ENCODE assay signal across 8 cellular contexts in genomic region chr5:79235578-79236363, GRCh38. TPM values are rescaled to one million over a fixed set of nuclear protein-coding genes. Genes with fewer than 3 reads are reported as not detected.
DNase-seq lines count a peak whose midpoint lies in the region; ATAC-seq and TF ChIP-seq lines count a peak whose summit lies in the region.

A gene with protein sequence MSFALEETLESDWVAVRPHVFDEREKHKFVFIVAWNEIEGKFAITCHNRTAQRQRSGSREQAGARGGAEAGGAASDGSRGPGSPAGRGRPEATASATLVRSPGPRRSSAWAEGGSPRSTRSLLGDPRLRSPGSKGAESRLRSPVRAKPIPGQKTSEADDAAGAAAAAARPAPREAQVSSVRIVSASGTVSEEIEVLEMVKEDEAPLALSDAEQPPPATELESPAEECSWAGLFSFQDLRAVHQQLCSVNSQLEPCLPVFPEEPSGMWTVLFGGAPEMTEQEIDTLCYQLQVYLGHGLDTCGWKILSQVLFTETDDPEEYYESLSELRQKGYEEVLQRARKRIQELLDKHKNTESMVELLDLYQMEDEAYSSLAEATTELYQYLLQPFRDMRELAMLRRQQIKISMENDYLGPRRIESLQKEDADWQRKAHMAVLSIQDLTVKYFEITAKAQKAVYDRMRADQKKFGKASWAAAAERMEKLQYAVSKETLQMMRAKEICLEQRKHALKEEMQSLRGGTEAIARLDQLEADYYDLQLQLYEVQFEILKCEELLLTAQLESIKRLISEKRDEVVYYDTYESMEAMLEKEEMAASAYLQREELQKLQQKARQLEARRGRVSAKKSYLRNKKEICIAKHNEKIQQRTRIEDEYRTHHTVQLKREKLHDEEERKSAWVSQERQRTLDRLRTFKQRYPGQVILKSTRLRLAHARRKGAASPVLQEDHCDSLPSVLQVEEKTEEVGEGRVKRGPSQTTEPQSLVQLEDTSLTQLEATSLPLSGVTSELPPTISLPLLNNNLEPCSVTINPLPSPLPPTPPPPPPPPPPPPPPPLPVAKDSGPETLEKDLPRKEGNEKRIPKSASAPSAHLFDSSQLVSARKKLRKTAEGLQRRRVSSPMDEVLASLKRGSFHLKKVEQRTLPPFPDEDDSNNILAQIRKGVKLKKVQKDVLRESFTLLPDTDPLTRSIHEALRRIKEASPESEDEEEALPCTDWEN (plus strand): TSS chr5:79236131. CDS start chr5:79236651, 520 bp downstream.

- peak within 1 kb of the TSS; percentile 82 for H3K9ac ChIP-seq in mammary epithelial cell (ENCODE audit: insufficient read depth, low read length)

- H3K36me3 ChIP-seq in WERI-Rb-1: peaks cover 4% of the 10 kb centered on the region
- no peaks in the 10 kb centered on the region for H3K36me3 ChIP-seq in mammary epithelial cell (ENCODE audit: insufficient read depth, low read length)

- H3K4me3 ChIP-seq in WERI-Rb-1 (ENCODE audit: low read depth, low read length): peak within 1 kb of the TSS; percentile 78
- peak within 1 kb of the TSS; percentile 68 to 90 (median 87) for H3K4me3 ChIP-seq in mammary epithelial cell (replicated peaks in 1 of 3; ENCODE audit: insufficient read depth in 1 of 3, low read depth in 2 of 3, low read length in 3 of 3)

- H3K9me3 Mint-ChIP-seq in immature natural killer cell: no peaks in the 10 kb centered on the region

- H3K27me3 Mint-ChIP-seq in immature natural killer cell (ENCODE audit: low read depth in 3 of 3): peaks cover 6 to 11% (median 7%) of the 10 kb centered on the region in 3 donors

- H3K4me1 Mint-ChIP-seq in immature natural killer cell: peaks cover 33 to 44% of the 10 kb centered on the region in 2 donors

- H3K4me2 ChIP-seq in mammary epithelial cell (ENCODE audit: insufficient read depth, low read depth, low read length): peak within 1 kb of the TSS; percentile 98

- no peaks in the 10 kb centered on the region for H3K4me1 ChIP-seq in mammary epithelial cell (ENCODE audit: insufficient read depth, low read length)

- CTCF ChIA-PET in mammary epithelial cell (lab: Charles Lee; ENCODE audit: low non-redundant PET): no interaction called here

- peak; percentile 77 to 84 for DNase-seq in NCI-H524 (lab: John Stamatoyannopoulos, UW)
- DNase-seq in NCI-H524 treated with DMSO at 0.1 percent for 48 hours (lab: John Stamatoyannopoulos, UW): no peak
- DNase-seq in NCI-H2107 (lab: John Stamatoyannopoulos, UW): peak; percentile 52
- DNase-seq in WERI-Rb-1: peak; percentile 90
- DNase-seq in mammary epithelial cell: peak; percentile 80
- DNase-seq in immature natural killer cell: peak; percentile 80 to 85 (median 84)
- DNase-seq in smooth muscle cell of the brain vasculature (ENCODE audit: low read depth, low spot score): peak; percentile 57

- dilution Hi-C loops in mammary epithelial cell (cut with HindIII; ENCODE audit: low sequenced_read_pairs): no loop called here

- H3K9me3 ChIP-seq in WERI-Rb-1 (ENCODE audit: severe bottlenecking) (no peaks in the 10 kb centered on the region), mammary epithelial cell (replicated peaks; ENCODE audit: insufficient read depth, low read length) (no peaks in the 10 kb centered on the region)

- H4K20me1 ChIP-seq in mammary epithelial cell (ENCODE audit: insufficient read depth, low read length): no peaks in the 10 kb centered on the region

- in situ Hi-C loops in mammary epithelial cell (cut with MboI; ENCODE audit: low sequenced_read_pairs in 2 of 2): loop anchor here in 1 of 2 donors (10.0 kb wide), 1 partner anchor 101 kb away; no protein-coding TSS in a partner anchor

- H3K4me3 Mint-ChIP-seq in immature natural killer cell: peak within 1 kb of the TSS; percentile 94 to 97 (median 95)

- TSS peak; percentile 84 for BruUV-seq in mammary epithelial cell (replicated peaks; lab: Mats Ljungman, UMichigan)

- H3K27ac Mint-ChIP-seq in immature natural killer cell: peak within 1 kb of the TSS; percentile 92 to 98 (median 96)

- WGBS in mammary epithelial cell (ENCODE audit: low coverage, missing lambda C conversion rate): under 1% methylated on average over 25 of the region's 83 CpGs

- H3K27ac ChIP-seq in WERI-Rb-1: peak within 1 kb of the TSS; percentile 86
- H3K27ac ChIP-seq in mammary epithelial cell (ENCODE audit: insufficient read depth, low read depth, low read length): peak within 1 kb of the TSS; percentile 76

- H2AFZ ChIP-seq in mammary epithelial cell (ENCODE audit: low read depth, low read length): peak within 1 kb of the TSS; percentile 90

- peak; percentile 8; the same call in 1 of the 2 replicates for TF ChIP-seq CTCF in WERI-Rb-1 (IDR thresholded peaks at IDR 0.05; ENCODE audit: low read depth, low read length)
- TF ChIP-seq CTCF in mammary epithelial cell (conservative IDR thresholded peaks at IDR 0.05 in 1 of 2, IDR thresholded peaks at IDR 0.05 in 1 of 2; ENCODE audit: extremely low read depth in 1 of 2, insufficient read depth in 1 of 2, low read depth in 1 of 2, low read length in 2 of 2): no peak

- peaks cover 37% of the 10 kb centered on the region for H3K79me2 ChIP-seq in mammary epithelial cell (ENCODE audit: insufficient read depth, low read length)

- peak; percentile 71 for ATAC-seq in HG02981 (IDR thresholded peaks at IDR 0.05; ENCODE audit: unreplicated experiment)

- intact Hi-C loops in mammary epithelial cell (cut with micrococcal nuclease): loop anchor here (2.0 to 5.0 kb wide), 5 partner anchors 33 to 277 kb away; no protein-coding TSS in a partner anchor

- peaks cover 0 to 4% (median 0%) of the 10 kb centered on the region in 3 donors for H3K36me3 Mint-ChIP-seq in immature natural killer cell

- no peaks in the 10 kb centered on the region for H3K27me3 ChIP-seq in WERI-Rb-1 (ENCODE audit: insufficient read depth, low read depth, severe bottlenecking)
- H3K27me3 ChIP-seq in mammary epithelial cell (ENCODE audit: insufficient read depth, low read length): no peaks in the 10 kb centered on the region

RNA-seq across cellular contexts. Expression of the gene that starts here (rescaled TPM):
- 10 to 100 TPM in 1 of 2 donors, 1 to 10 TPM in 1; 7.5 to 16.8 TPM for total RNA-seq in mammary epithelial cell
- polyA plus RNA-seq in mammary epithelial cell (1.5 TPM), immature natural killer cell (1 to 10 TPM; 2.9 to 6.7 (median 4.3) TPM)
- 3.2 TPM for polyA minus RNA-seq in mammary epithelial cell
